In the genomic region with DNA sequence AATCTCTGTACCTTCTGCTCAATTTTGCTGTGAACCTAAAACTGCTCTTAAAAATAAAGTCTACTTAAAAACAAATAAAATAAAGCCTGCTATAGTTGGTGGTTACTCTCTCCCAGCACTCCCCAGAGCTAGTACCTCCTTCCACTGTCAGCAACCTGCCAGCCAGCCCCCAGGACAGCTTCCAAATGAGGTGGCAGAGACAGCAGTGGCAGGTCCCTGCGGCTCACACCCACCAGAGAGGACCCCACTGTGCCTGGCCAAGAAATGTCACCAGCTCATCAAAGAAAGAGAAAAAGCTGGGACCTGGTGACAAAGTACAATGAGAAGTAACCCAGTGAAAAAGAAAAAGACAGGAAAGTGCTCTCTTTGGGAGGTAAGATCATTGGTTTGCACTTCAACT, we compare ENCODE assay signal across 19 cellular contexts. TPM values are rescaled to one million over a fixed set of nuclear protein-coding genes. Genes with fewer than 3 reads are reported as not detected.
A peak's percentile ranks its signal among the peaks of the same experiment; 100 is the strongest.
DNase-seq lines count a peak whose midpoint lies in the region; ATAC-seq, FAIRE-seq and TF ChIP-seq lines count a peak whose summit lies in the region.
"Had no signal": no experiment of that assay in that cellular context is flagged by ENCODE, and none has a peak within 500 bp of the region (broad histone marks: within the 10 kb centered on the region; RNA-seq: fewer than 3 reads in every experiment).

No MANE protein-coding gene starts in this region.

- H3K9ac ChIP-seq in liver (ENCODE audit: low read depth in 1 of 2, low read length in 2 of 2), result peak overlapping the region in 1 of 2 donors; percentile 43
- no peak overlapping the region for H3K9ac ChIP-seq in HepG2 (ENCODE audit: insufficient read depth, low read depth, low read length)

- no peaks in the 10 kb centered on the region for H4K20me1 ChIP-seq in HepG2 (ENCODE audit: insufficient read depth, low read length)

- H3K36me3 ChIP-seq in liver (ENCODE audit: control insufficient read depth in 4 of 4, insufficient read depth in 3 of 4, low read depth in 1 of 4, low read length in 3 of 4) (peaks cover 9 to 57% (median 44%) of the 10 kb centered on the region in 4 donors), HepG2 (replicated peaks in 1 of 2; ENCODE audit: control insufficient read depth in 1 of 2, insufficient read depth in 2 of 2, low read length in 2 of 2) (peaks cover 34 to 85% of the 10 kb centered on the region in 2 experiments), spleen (peaks cover 0 to 97% (median 56%) of the 10 kb centered on the region in 6 donors)
- H3K36me3 ChIP-seq: MG63 had no signal

- no peak overlapping the region for H3K4me2 ChIP-seq in HepG2 (ENCODE audit: low read depth, low read length)

- no peak for TF ChIP-seq POLR2A in HepG2 (IDR thresholded peaks at IDR 0.05; ENCODE audit: insufficient read depth in 1 of 2, low read depth in 2 of 2, low read length in 2 of 2)
- no peak for TF ChIP-seq POLR2A in spleen (IDR thresholded peaks at IDR 0.05)

- peak overlapping the region; percentile 53 to 55 for H3K27ac ChIP-seq in liver (ENCODE audit: low read depth in 1 of 2, low read length in 2 of 2)
- no peak overlapping the region for H3K27ac ChIP-seq in HepG2 (ENCODE audit: extremely low read length, insufficient read depth, low read length)
- H3K27ac ChIP-seq in spleen, result no peak overlapping the region
- H3K27ac ChIP-seq: RWPE1 had no signal

- FAIRE-seq in HepG2 (lab: Jason Lieb, UNC), result no peak
- FAIRE-seq: D721Med had no signal

- ATAC-seq in HepG2, result no peak
- no peak for ATAC-seq in GM21423 (IDR thresholded peaks at IDR 0.05; ENCODE audit: unreplicated experiment)
- no peak for ATAC-seq in HG02852 (IDR thresholded peaks at IDR 0.05; ENCODE audit: unreplicated experiment)
- ATAC-seq in GM21528 (IDR thresholded peaks at IDR 0.05; ENCODE audit: low FRiP score, unreplicated experiment), result no peak

- H3K27me3 ChIP-seq in liver (ENCODE audit: control insufficient read depth in 4 of 4, insufficient read depth in 4 of 4, low read length in 3 of 4) (no peaks in the 10 kb centered on the region), HepG2 (ENCODE audit: control insufficient read depth in 1 of 2, insufficient read depth in 2 of 2, low read length in 2 of 2) (no peaks in the 10 kb centered on the region), spleen (replicated peaks in 1 of 7) (no peaks in the 10 kb centered on the region)
- H3K27me3 ChIP-seq: MG63 had no signal

- TF ChIP-seq EP300 in HepG2 (IDR thresholded peaks at IDR 0.05; ENCODE audit: low read depth in 2 of 2, low read length in 2 of 2) (no peak), HepG2 (CRISPR knock-in tag; IDR thresholded peaks at IDR 0.05; ENCODE audit: borderline replicate concordance) (no peak)

- BruUV-seq in HepG2 (replicated peaks; lab: Mats Ljungman, UMichigan), result no TSS peak

- POLR2A ChIA-PET in HepG2 (lab: Yijun Ruan, JAX), result no interaction called here

- intact Hi-C loops in HepG2 (cut with micrococcal nuclease; ENCODE audit: unreplicated experiment) (no loop called here), spleen (cut with DNase I; ENCODE audit: low total_unique reads) (no loop called here)

- H3K4me1 ChIP-seq in liver (ENCODE audit: control insufficient read depth in 4 of 4, insufficient read depth in 4 of 4, low read length in 3 of 4) (peaks cover 12 to 45% (median 31%) of the 10 kb centered on the region in 4 donors), HepG2 (ENCODE audit: insufficient read depth, low read length) (no peaks in the 10 kb centered on the region), spleen (peaks cover 0 to 36% (median 18%) of the 10 kb centered on the region in 6 donors)

- TF ChIP-seq RAD21 in liver (IDR thresholded peaks at IDR 0.05) (no peak), HepG2 (CRISPR knock-in tag; IDR thresholded peaks at IDR 0.05) (no peak)

- no peaks in the 10 kb centered on the region for H3K9me3 ChIP-seq in liver (ENCODE audit: control insufficient read depth in 4 of 4, low read length in 3 of 4)
- H3K9me3 ChIP-seq in HepG2 (ENCODE audit: low read length), result 0 out of 2 replicates have a peak, but pooled peaks cover 7% of the 10 kb centered on the region
- peaks cover 0 to 22% (median 12%) of the 10 kb centered on the region in 8 donors for H3K9me3 ChIP-seq in spleen
- H3K9me3 ChIP-seq: MG63 had no signal

- in situ Hi-C loops in HepG2 (cut with HindIII; ENCODE audit: extremely low pct_ligation_motif_present, low pct_unique_long_range_greater_than_20kb), result no loop called here

- no peak overlapping the region for H2AFZ ChIP-seq in HepG2 (ENCODE audit: low read length)

- H3K4me3 ChIP-seq in liver (ENCODE audit: low read depth in 1 of 3, low read length in 3 of 3) (no peak overlapping the region), HepG2 (replicated peaks in 1 of 3; ENCODE audit: insufficient read depth in 1 of 3, low read depth in 2 of 3, low read length in 3 of 3) (no peak overlapping the region), spleen (no peak overlapping the region)
- H3K4me3 ChIP-seq: MG63 had no signal

- no peak for TF ChIP-seq CTCF in liver (IDR thresholded peaks at IDR 0.05; ENCODE audit: low read depth, low read length, missing input control)
- no peak for TF ChIP-seq CTCF in HepG2 (CRISPR knock-in tag; IDR thresholded peaks at IDR 0.05)
- TF ChIP-seq CTCF in spleen (IDR thresholded peaks at IDR 0.05 in 8 of 11, conservative IDR thresholded peaks at IDR 0.05 in 3 of 11), result no peak

- H3K79me2 ChIP-seq in HepG2 (ENCODE audit: insufficient read depth, low read length), result peaks cover 1% of the 10 kb centered on the region

- 90% methylated on average over 1 of the region's 1 CpG for WGBS in liver
- WGBS in HepG2 (ENCODE audit: low lambda C conversion rate), result 100% methylated on average over 1 of the region's 1 CpG
- 96 to 100% (median 100%) methylated on average over 1 of the region's 1 CpG for WGBS in spleen, 5 donors

- DNase-seq in HepG2 (ENCODE audit: low spot score) (no peak), islet precursor cell (peak; percentile 10), spleen (peak; percentile 43)
- DNase-seq: ACHN; CD4-positive, alpha-beta T cell; DMS79 treated with DMSO at 0.1 percent for 48 hours; GF-D8; MG63; NCI-H1092 treated with DMSO at 0.1 percent for 48 hours; NCI-H1694; NCI-H2107; NCI-H226; NCI-H69 had no signal

- CTCF ChIA-PET in HepG2 (lab: Yijun Ruan, JAX; ENCODE audit: low intra/inter-chr PET ratio, low total read pairs), result no interaction called here

TF ChIP-seq in HepG2, 621 proteins besides CTCF, POLR2A, EP300 and RAD21 (continues in another document):
- no peak for TF ChIP-seq NKX3-1 (CRISPR knock-in tag; IDR thresholded peaks at IDR 0.05)

RNA-seq across cellular contexts. Expression of gene APMAP, which starts 15.2 kb away (rescaled TPM):
- total RNA-seq in liver, result 100 to 1,000 TPM; 132 to 378 TPM
- polyA plus RNA-seq in liver, result 100 to 1,000 TPM; 210 to 257 TPM
- total RNA-seq in HepG2 (2016; rRNA removed; fragmentation: Illumina TruSeq; extraction: Trizol), result 96.9 and 214 TPM in 2 replicates
- total RNA-seq in HepG2 (2016; cell fraction: cytosol; rRNA removed; fragmentation: Illumina TruSeq; extraction: Trizol; ENCODE audit: low read depth), result 20.1 and 22.7 TPM in 2 replicates
- total RNA-seq in HepG2 (2016; cell fraction: insoluble cytoplasmic fraction; rRNA removed; fragmentation: Illumina TruSeq; extraction: Trizol), result 98.2 and 226 TPM in 2 replicates
- 41.7 and 44.7 TPM in 2 replicates for total RNA-seq in HepG2 (2016; cell fraction: membrane; rRNA removed; fragmentation: Illumina TruSeq; extraction: Trizol)
- total RNA-seq in HepG2 (2016; cell fraction: nucleus; rRNA removed; fragmentation: Illumina TruSeq; extraction: Trizol), result 175 and 197 TPM in 2 replicates
- 168 and 177 TPM in 2 replicates for polyA plus RNA-seq in HepG2 (2011; rRNA removed)
- 161 and 178 TPM in 2 replicates for polyA plus RNA-seq in HepG2 (2011; cell fraction: cytosol; rRNA removed)
- 60.9 and 87.7 TPM in 2 replicates for polyA plus RNA-seq in HepG2 (2011; cell fraction: nucleus; rRNA removed)
- 152 and 183 TPM in 2 replicates for polyA plus RNA-seq in HepG2 (2012)
- 19.3 and 19.6 TPM in 2 replicates for polyA plus RNA-seq in HepG2 (2016; cell fraction: cytosol; fragmentation: Illumina TruSeq; extraction: Trizol; ENCODE audit: low read depth)
- polyA plus RNA-seq in HepG2 (2016; cell fraction: insoluble cytoplasmic fraction; fragmentation: Illumina TruSeq; extraction: Trizol; ENCODE audit: low read depth), result 91.9 and 93.0 TPM in 2 replicates
- polyA plus RNA-seq in HepG2 (2016; cell fraction: membrane; fragmentation: Illumina TruSeq; extraction: Trizol; ENCODE audit: low read depth), result 31.8 and 32.4 TPM in 2 replicates
- polyA plus RNA-seq in HepG2 (2016; cell fraction: nucleus; fragmentation: Illumina TruSeq; extraction: Trizol; ENCODE audit: insufficient read depth, low read depth), result 261 and 268 TPM in 2 replicates
- 27.2 and 96.2 TPM in 2 replicates for polyA minus RNA-seq in HepG2 (2011; rRNA and poly(A)+ RNA removed; ENCODE audit: low replicate concordance)
- 41.4 and 51.0 TPM in 2 replicates for polyA minus RNA-seq in HepG2 (2011; cell fraction: cytosol; rRNA and poly(A)+ RNA removed)
- polyA minus RNA-seq in HepG2 (2011; cell fraction: nucleus; rRNA and poly(A)+ RNA removed), result 33.6 and 47.4 TPM in 2 replicates
- 100 to 1,000 TPM in 1 of 7 donors, 10 to 100 TPM in 6; 57.9 to 104 (median 78.8) TPM for total RNA-seq in spleen
- polyA plus RNA-seq in spleen, result 10 to 100 TPM; 26.5 to 36.0 (median 31.5) TPM

RNA-seq across cellular contexts. Expression of gene CST7, which starts 28.3 kb away (rescaled TPM):
- total RNA-seq in liver (10 to 100 TPM in 1 of 2 donors, 1 to 10 TPM in 1; 1.8 to 15.1 TPM), HepG2 (2016; rRNA removed; fragmentation: Illumina TruSeq; extraction: Trizol) (not detected in 2 replicates), spleen (100 to 1,000 TPM in 3 of 7 donors, 10 to 100 TPM in 4; 51.4 to 298 (median 95.5) TPM)
- polyA plus RNA-seq in liver (1 to 10 TPM; 1.5 to 3.7 TPM), HepG2 (2011; rRNA removed) (not detected in 2 replicates), spleen (10 to 100 TPM; 23.1 to 51.6 (median 37.2) TPM)
- total RNA-seq in HepG2 (2016; cell fraction: cytosol; rRNA removed; fragmentation: Illumina TruSeq; extraction: Trizol; ENCODE audit: low read depth), result not detected in 2 replicates
- not detected in 2 replicates for total RNA-seq in HepG2 (2016; cell fraction: insoluble cytoplasmic fraction; rRNA removed; fragmentation: Illumina TruSeq; extraction: Trizol)
- total RNA-seq in HepG2 (2016; cell fraction: membrane; rRNA removed; fragmentation: Illumina TruSeq; extraction: Trizol), result not detected in 2 replicates
- not detected in 2 replicates for total RNA-seq in HepG2 (2016; cell fraction: nucleus; rRNA removed; fragmentation: Illumina TruSeq; extraction: Trizol)
- not detected in 2 replicates for polyA plus RNA-seq in HepG2 (2011; cell fraction: cytosol; rRNA removed)
- not detected in 2 replicates for polyA plus RNA-seq in HepG2 (2011; cell fraction: nucleus; rRNA removed)
- not detected in 2 replicates for polyA plus RNA-seq in HepG2 (2012)
- not detected in 2 replicates for polyA plus RNA-seq in HepG2 (2016; cell fraction: cytosol; fragmentation: Illumina TruSeq; extraction: Trizol; ENCODE audit: low read depth)
- polyA plus RNA-seq in HepG2 (2016; cell fraction: insoluble cytoplasmic fraction; fragmentation: Illumina TruSeq; extraction: Trizol; ENCODE audit: low read depth), result not detected in 2 replicates
- not detected in 2 replicates for polyA plus RNA-seq in HepG2 (2016; cell fraction: membrane; fragmentation: Illumina TruSeq; extraction: Trizol; ENCODE audit: low read depth)
- not detected in 2 replicates for polyA plus RNA-seq in HepG2 (2016; cell fraction: nucleus; fragmentation: Illumina TruSeq; extraction: Trizol; ENCODE audit: insufficient read depth, low read depth)
- not detected in 2 replicates for polyA minus RNA-seq in HepG2 (2011; rRNA and poly(A)+ RNA removed; ENCODE audit: low replicate concordance)
- not detected in 2 replicates for polyA minus RNA-seq in HepG2 (2011; cell fraction: cytosol; rRNA and poly(A)+ RNA removed)
- polyA minus RNA-seq in HepG2 (2011; cell fraction: nucleus; rRNA and poly(A)+ RNA removed), result not detected in 2 replicates

Comparison
In these comparisons a context has a peak if more than half of its experiments do, and no peak if none do; other contexts are left out.
1. H3K27ac ChIP-seq: peak in liver (2 of 2); none in HepG2 (single experiment) and spleen (0 of 8).